ENCODE assay signal across 8 cellular contexts in genomic region chr1:200409761-200410565, GRCh38. TPM values are rescaled to one million over a fixed set of nuclear protein-coding genes. Genes with fewer than 3 reads are reported as not detected.
DNase-seq lines count a peak whose midpoint lies in the region; ATAC-seq, FAIRE-seq and TF ChIP-seq lines count a peak whose summit lies in the region.

A gene with protein sequence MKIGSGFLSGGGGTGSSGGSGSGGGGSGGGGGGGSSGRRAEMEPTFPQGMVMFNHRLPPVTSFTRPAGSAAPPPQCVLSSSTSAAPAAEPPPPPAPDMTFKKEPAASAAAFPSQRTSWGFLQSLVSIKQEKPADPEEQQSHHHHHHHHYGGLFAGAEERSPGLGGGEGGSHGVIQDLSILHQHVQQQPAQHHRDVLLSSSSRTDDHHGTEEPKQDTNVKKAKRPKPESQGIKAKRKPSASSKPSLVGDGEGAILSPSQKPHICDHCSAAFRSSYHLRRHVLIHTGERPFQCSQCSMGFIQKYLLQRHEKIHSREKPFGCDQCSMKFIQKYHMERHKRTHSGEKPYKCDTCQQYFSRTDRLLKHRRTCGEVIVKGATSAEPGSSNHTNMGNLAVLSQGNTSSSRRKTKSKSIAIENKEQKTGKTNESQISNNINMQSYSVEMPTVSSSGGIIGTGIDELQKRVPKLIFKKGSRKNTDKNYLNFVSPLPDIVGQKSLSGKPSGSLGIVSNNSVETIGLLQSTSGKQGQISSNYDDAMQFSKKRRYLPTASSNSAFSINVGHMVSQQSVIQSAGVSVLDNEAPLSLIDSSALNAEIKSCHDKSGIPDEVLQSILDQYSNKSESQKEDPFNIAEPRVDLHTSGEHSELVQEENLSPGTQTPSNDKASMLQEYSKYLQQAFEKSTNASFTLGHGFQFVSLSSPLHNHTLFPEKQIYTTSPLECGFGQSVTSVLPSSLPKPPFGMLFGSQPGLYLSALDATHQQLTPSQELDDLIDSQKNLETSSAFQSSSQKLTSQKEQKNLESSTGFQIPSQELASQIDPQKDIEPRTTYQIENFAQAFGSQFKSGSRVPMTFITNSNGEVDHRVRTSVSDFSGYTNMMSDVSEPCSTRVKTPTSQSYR (minus strand): TSS chr1:200410036. CDS start chr1:200409705, 331 bp downstream.

- intact Hi-C loops in Calu3 (cut with micrococcal nuclease; ENCODE audit: unreplicated experiment), result loop anchor here (2.0 to 5.0 kb wide), 2 partner anchors 33 to 79 kb away; no protein-coding TSS in a partner anchor

- peak within 1 kb of the TSS; percentile 90 for H3K9ac ChIP-seq in HUES48 (ENCODE audit: low read depth, low read length)
- peak within 1 kb of the TSS; percentile 88 for H3K9ac ChIP-seq in NT2/D1 (ENCODE audit: insufficient read length, low read depth)
- H3K9ac ChIP-seq in H1 (replicated peaks in 1 of 4; ENCODE audit: extremely low read depth in 1 of 4, low read depth in 3 of 4, low read length in 3 of 4), result peak within 1 kb of the TSS; percentile 73 to 84 (median 82)
- peak within 1 kb of the TSS; percentile 95 for H3K9ac ChIP-seq in mesenchymal stem cell (ENCODE audit: low read length)

- H2AFZ ChIP-seq in H1 (ENCODE audit: low read length) (0 out of 2 replicates have a peak within 1 kb of the TSS, but pooled peaks have one; percentile 8), mesenchymal stem cell (ENCODE audit: low read depth, low read length) (peak within 1 kb of the TSS; percentile 88)

- FAIRE-seq in H1 (lab: Jason Lieb, UNC), result no peak

- peak within 1 kb of the TSS; percentile 96 for H2BK12ac ChIP-seq in H1 (ENCODE audit: low read depth, low read length)
- H2BK12ac ChIP-seq in mesenchymal stem cell (ENCODE audit: low read length in 2 of 2), result peak within 1 kb of the TSS; percentile 59 to 95

- WGBS in H1 (ENCODE audit: extremely low coverage in 1 of 2, insufficient coverage in 1 of 2, insufficient read length in 1 of 2, insufficient replicate concordance in 2 of 2, low coverage in 1 of 2, low lambda C conversion rate in 2 of 2, missing lambda C conversion rate in 1 of 2), 2 experiments, result 2% methylated on average over 43 of the region's 54 CpGs; no CpG with 5 or more reads in 1 of the 2 experiments
- WGBS in mesenchymal stem cell, result under 1% methylated on average over 53 of the region's 54 CpGs

- H3K4me3 ChIP-seq in HUES48 (ENCODE audit: low read depth, low read length) (peak within 1 kb of the TSS; percentile 85), NT2/D1 (ENCODE audit: insufficient read length, low read depth) (peak within 1 kb of the TSS; percentile 78), H1 (ENCODE audit: extremely low read depth in 1 of 4, insufficient read depth in 2 of 4, low read depth in 3 of 4, low read length in 4 of 4) (peak within 1 kb of the TSS; percentile 76 to 92 (median 90)), mesenchymal stem cell (ENCODE audit: insufficient read depth in 1 of 2, low read depth in 1 of 2, low read length in 2 of 2) (peak within 1 kb of the TSS; percentile 89 to 98)

- peak within 1 kb of the TSS; percentile 83; the same call in 1 of the 2 replicates for H2BK15ac ChIP-seq in H1 (ENCODE audit: low read length)
- peak within 1 kb of the TSS; percentile 96 for H2BK15ac ChIP-seq in mesenchymal stem cell (ENCODE audit: low read depth, poor library complexity, severe bottlenecking)

- no TSS peak for BruUV-seq in Calu3 (replicated peaks; lab: Mats Ljungman, UMichigan)

- H2BK120ac ChIP-seq in H1 (replicated peaks; ENCODE audit: low read depth, low read length), result no peak within 1 kb of the TSS
- peak within 1 kb of the TSS; percentile 94 for H2BK120ac ChIP-seq in mesenchymal stem cell (ENCODE audit: low read depth, low read length)

- H3K27me3 ChIP-seq in HUES48 (ENCODE audit: control insufficient read depth, insufficient read depth, low read length), result no peaks in the 10 kb centered on the region
- no peaks in the 10 kb centered on the region for H3K27me3 ChIP-seq in NT2/D1 (ENCODE audit: insufficient read depth, insufficient read length)
- H3K27me3 ChIP-seq in H1 (replicated peaks in 1 of 4; ENCODE audit: control insufficient read depth in 3 of 4, extremely low read depth in 1 of 4, insufficient read depth in 3 of 4, low read length in 3 of 4), result no peaks in the 10 kb centered on the region
- no peaks in the 10 kb centered on the region for H3K27me3 ChIP-seq in mesenchymal stem cell (ENCODE audit: control insufficient read depth in 1 of 2, insufficient read depth in 1 of 2, low read length in 2 of 2)

- H4K20me1 ChIP-seq in H1 (replicated peaks in 1 of 2; ENCODE audit: control insufficient read depth in 1 of 2, insufficient read depth in 2 of 2, low read length in 2 of 2), result peaks cover 11 to 23% of the 10 kb centered on the region in 2 experiments

- H3K9me3 ChIP-seq in HUES48 (ENCODE audit: control insufficient read depth, insufficient read depth, low read length), result no peaks in the 10 kb centered on the region
- H3K9me3 ChIP-seq in NT2/D1 (ENCODE audit: insufficient read depth, low read length), result peaks cover 47% of the 10 kb centered on the region
- H3K9me3 ChIP-seq in H1 (ENCODE audit: insufficient read depth in 2 of 2, low read depth in 1 of 2, low read length in 1 of 2), result no peaks in the 10 kb centered on the region
- H3K9me3 ChIP-seq in mesenchymal stem cell (ENCODE audit: control insufficient read depth, low read length), result no peaks in the 10 kb centered on the region

- H3K79me2 ChIP-seq in H1 (ENCODE audit: control insufficient read depth in 1 of 2, insufficient read depth in 2 of 2, low read length in 2 of 2), result peaks cover 40 to 82% of the 10 kb centered on the region in 2 experiments

- no peaks in the 10 kb centered on the region for H3K27me3 Mint-ChIP-seq in Calu3 (ENCODE audit: unreplicated experiment)

- TF ChIP-seq EP300 in H1 (IDR thresholded peaks at IDR 0.05; ENCODE audit: borderline replicate concordance in 1 of 2, low read depth in 2 of 2, low read length in 2 of 2), result no peak

- CTCF ChIA-PET in Calu3 (lab: Charles Lee), result interaction anchor here (1.0 kb wide), 1 partner anchor 74 kb away, joined by 4 read pairs; no protein-coding TSS in a partner anchor
- CTCF ChIA-PET in H1 (lab: Charles Lee; ENCODE audit: partially characterized antibody), result interaction anchor here (0.9 kb wide), 1 partner anchor 33 kb away, joined by 3 read pairs; no protein-coding TSS in a partner anchor

- H3K23me2 ChIP-seq in H1 (ENCODE audit: low read depth, low read length), result peaks cover 15% of the 10 kb centered on the region

- H2BK20ac ChIP-seq in H1 (ENCODE audit: low read length), result no peak within 1 kb of the TSS

- H3K4ac ChIP-seq in H1 (replicated peaks; ENCODE audit: insufficient read length, low read depth, low read length) (peak within 1 kb of the TSS; percentile 83), mesenchymal stem cell (ENCODE audit: low read depth in 1 of 2, low read length in 2 of 2) (peak within 1 kb of the TSS; percentile 90 to 97)

- H3K14ac ChIP-seq in H1 (ENCODE audit: insufficient read length), result no peak within 1 kb of the TSS
- peak within 1 kb of the TSS; percentile 66 to 100 for H3K14ac ChIP-seq in mesenchymal stem cell (ENCODE audit: low read length in 2 of 2)

- H3K23ac ChIP-seq in H1 (ENCODE audit: insufficient read length), result peak within 1 kb of the TSS; percentile 71
- peak within 1 kb of the TSS in 1 of 2 experiments; percentile 100 for H3K23ac ChIP-seq in mesenchymal stem cell (ENCODE audit: low read length in 2 of 2)

- H4K5ac ChIP-seq in H1 (ENCODE audit: insufficient read length, low read depth, low read length), result peak within 1 kb of the TSS; percentile 84

- H3K36me3 Mint-ChIP-seq in Calu3 (ENCODE audit: insufficient read depth, unreplicated experiment), result peaks cover 51% of the 10 kb centered on the region

- H2AK5ac ChIP-seq in H1 (ENCODE audit: low read depth, low read length) (peak within 1 kb of the TSS; percentile 68; the same call in 1 of the 2 replicates), mesenchymal stem cell (ENCODE audit: low read length, severe bottlenecking) (peak within 1 kb of the TSS; percentile 15)

- H3K36me3 ChIP-seq in HUES48 (ENCODE audit: control insufficient read depth, insufficient read depth, low read length) (peaks cover 46% of the 10 kb centered on the region), NT2/D1 (ENCODE audit: insufficient read depth, insufficient read length, low read length) (peaks cover 42% of the 10 kb centered on the region), H1 (ENCODE audit: control insufficient read depth in 2 of 4, insufficient read depth in 4 of 4, low read length in 3 of 4) (peaks cover 8 to 37% (median 19%) of the 10 kb centered on the region in 4 experiments), mesenchymal stem cell (ENCODE audit: control insufficient read depth in 1 of 2, insufficient read depth in 2 of 2, low read depth in 1 of 2, low read length in 2 of 2) (peaks cover 5 to 41% of the 10 kb centered on the region in 2 experiments)

- H2BK5ac ChIP-seq in H1 (ENCODE audit: low read depth, low read length), result peak within 1 kb of the TSS; percentile 90
- H2BK5ac ChIP-seq in mesenchymal stem cell (ENCODE audit: low read depth, low read length, poor library complexity, severe bottlenecking), result peak within 1 kb of the TSS; percentile 96

- H3K4me2 ChIP-seq in H1 (ENCODE audit: insufficient read depth in 1 of 2, low read depth in 2 of 2, low read length in 2 of 2) (peak within 1 kb of the TSS; percentile 83 to 90), mesenchymal stem cell (ENCODE audit: low read length, poor library complexity, severe bottlenecking) (peak within 1 kb of the TSS; percentile 89)

- H4K8ac ChIP-seq in H1 (ENCODE audit: extremely low read depth, insufficient read depth, low read length) (peak within 1 kb of the TSS; percentile 91), mesenchymal stem cell (ENCODE audit: low read length) (peak within 1 kb of the TSS; percentile 100)

- H3K4me3 Mint-ChIP-seq in Calu3 (ENCODE audit: low read depth, unreplicated experiment), result peak within 1 kb of the TSS; percentile 99

- TF ChIP-seq RAD21 in H1 (IDR thresholded peaks at IDR 0.05 in 1 of 2, conservative IDR thresholded peaks at IDR 0.05 in 1 of 2; ENCODE audit: low read depth in 2 of 2, low read length in 2 of 2), result no peak

- peaks cover 67% of the 10 kb centered on the region for H3K4me1 Mint-ChIP-seq in Calu3 (ENCODE audit: low read depth, unreplicated experiment)

- TF ChIP-seq CTCF in Calu3 (IDR thresholded peaks at IDR 0.05; ENCODE audit: unreplicated experiment) (no peak), H1 (IDR thresholded peaks at IDR 0.05; ENCODE audit: control extremely low read depth in 1 of 3, insufficient read depth in 1 of 3, low read depth in 1 of 3, low read length in 3 of 3) (peak in 1 of 3 experiments; percentile 4; a peak in 1 of 4 replicates)

- no peaks in the 10 kb centered on the region for H3K9me3 Mint-ChIP-seq in Calu3 (ENCODE audit: low read depth, unreplicated experiment)

- ATAC-seq in GM21423 (IDR thresholded peaks at IDR 0.05; ENCODE audit: unreplicated experiment), result peak; percentile 95

- H3K27ac Mint-ChIP-seq in Calu3 (ENCODE audit: unreplicated experiment), result peak within 1 kb of the TSS; percentile 95

- peak within 1 kb of the TSS; percentile 80; the same call in 1 of the 2 replicates for H3K18ac ChIP-seq in H1 (ENCODE audit: extremely low read depth, low read length)
- peak within 1 kb of the TSS; percentile 99 to 100 for H3K18ac ChIP-seq in mesenchymal stem cell (ENCODE audit: low read depth in 1 of 2, low read length in 2 of 2)

- H3K27ac ChIP-seq in HUES48 (ENCODE audit: low read depth, low read length), result peak within 1 kb of the TSS; percentile 98
- peak within 1 kb of the TSS; percentile 77 for H3K27ac ChIP-seq in H1 (ENCODE audit: low read depth, low read length)
- H3K27ac ChIP-seq in mesenchymal stem cell (ENCODE audit: low read length, poor library complexity, severe bottlenecking), result peak within 1 kb of the TSS; percentile 69

- peak; percentile 98 for DNase-seq in Calu3
- peak; percentile 99 for DNase-seq in NT2/D1 (ENCODE audit: low read depth, low spot score)
- peak; percentile 78 to 94 (median 84) for DNase-seq in activated CD8-positive, alpha-beta memory T cell treated with anti-CD3 and anti-CD28 coated beads for 48 hours (ENCODE audit: low read depth in 2 of 3, low spot score in 2 of 3)
- peak; percentile 95 to 98 for DNase-seq in H1 (ENCODE audit: low read depth in 1 of 2, low spot score in 2 of 2)
- DNase-seq in mesenchymal stem cell, result peak; percentile 93
- DNase-seq in stimulated activated CD8-positive, alpha-beta memory T cell treated with anti-CD3 and anti-CD28 coated beads, Interleukin-12 subunit alpha, Interleukin-12 subunit beta, amount 100 ng/mL, for 24 hours (ENCODE audit: extremely low read depth), result peak; percentile 93

- peaks cover 65% of the 10 kb centered on the region for H3K4me1 ChIP-seq in HUES48 (ENCODE audit: control insufficient read depth, insufficient read depth, low read length)
- H3K4me1 ChIP-seq in NT2/D1 (ENCODE audit: insufficient read depth, insufficient read length), result peaks cover 2% of the 10 kb centered on the region
- H3K4me1 ChIP-seq in H1 (replicated peaks in 1 of 4; ENCODE audit: control insufficient read depth in 3 of 4, insufficient read depth in 4 of 4, low read length in 3 of 4), result peaks cover 2 to 11% (median 8%) of the 10 kb centered on the region in 4 experiments; a peak in 6 of 7 replicates
- peaks cover 3% of the 10 kb centered on the region for H3K4me1 ChIP-seq in mesenchymal stem cell (ENCODE audit: control insufficient read depth, insufficient read depth, low read depth, low read length)

- H3K56ac ChIP-seq in H1 (replicated peaks; ENCODE audit: insufficient read length, low read depth, low read length), result peak within 1 kb of the TSS; percentile 96

- POLR2A ChIA-PET in H1 (lab: Charles Lee; ENCODE audit: partially characterized antibody), result interaction anchor here (0.7 to 4.8 kb wide), 12 partner anchors 9 to 361 kb away, joined by 3 to 51 read pairs (median 5); no protein-coding TSS in a partner anchor

- H4K91ac ChIP-seq in H1 (replicated peaks; ENCODE audit: insufficient read length, low read length) (no peak within 1 kb of the TSS), mesenchymal stem cell (ENCODE audit: low read length) (peak within 1 kb of the TSS; percentile 93)

- H3K79me1 ChIP-seq in H1 (ENCODE audit: low read depth, low read length), result no peaks in the 10 kb centered on the region
- peaks cover 5% of the 10 kb centered on the region for H3K79me1 ChIP-seq in mesenchymal stem cell (replicated peaks; ENCODE audit: low read length, poor library complexity, severe bottlenecking)

- peak; percentile 7 to 76 for TF ChIP-seq POLR2A in H1 (IDR thresholded peaks at IDR 0.05; ENCODE audit: control extremely low read depth in 1 of 2, low read depth in 2 of 2, low read length in 2 of 2)

RNA-seq across cellular contexts. Expression of the gene that starts here (rescaled TPM):
- total RNA-seq in Calu3 (2022), result 25.8 and 26.5 TPM in 2 replicates
- total RNA-seq in H1 (2021; fragmentation: NEBNext Ultra II Directional; extraction: Animal tissue kit (Norgen Biotek cat#: 25700)), result 61.3 and 61.4 TPM in 2 replicates
- 11.8 and 19.5 TPM in 2 replicates for polyA plus RNA-seq in H1 (2011; rRNA removed)
- polyA plus RNA-seq in H1 (2011; cell fraction: cytosol; rRNA removed), result 16.8 TPM
- 14.6 TPM for polyA plus RNA-seq in H1 (2011; cell fraction: nucleus; rRNA removed)
- polyA plus RNA-seq in H1 (2012, experiment 1 of 2), result 30.0 to 45.5 TPM (median 33.7 TPM) in 4 replicates
- polyA plus RNA-seq in H1 (2012, experiment 2 of 2), result 3.2 TPM
- 54.2 TPM for polyA plus RNA-seq in H1 (2013, experiment 1 of 2)
- polyA plus RNA-seq in H1 (2013, experiment 2 of 2), result 50.5 TPM
- 42.1 and 46.2 TPM in 2 replicates for polyA minus RNA-seq in H1 (2011; rRNA and poly(A)+ RNA removed)
- polyA minus RNA-seq in H1 (2011; cell fraction: cytosol; rRNA and poly(A)+ RNA removed), result 31.3 TPM
- polyA minus RNA-seq in H1 (2011; cell fraction: nucleus; rRNA and poly(A)+ RNA removed), result 38.9 TPM
- 28.4 TPM for polyA plus RNA-seq in mesenchymal stem cell (2013, experiment 1 of 2)
- polyA plus RNA-seq in mesenchymal stem cell (2013, experiment 2 of 2), result 27.8 TPM

Comparison
In these comparisons a context has a peak if more than half of its experiments do, and no peak if none do; other contexts are left out.
1. Peak in every context shown above with its lines: DNase-seq, ATAC-seq, H3K4me3 ChIP-seq and H3K27ac ChIP-seq.